1 cellular context compared by ENCODE assay signal in genomic region chr5:143037708-143038107, GRCh38.
TF ChIP-seq lines count a peak whose summit lies in the region.

No MANE protein-coding gene starts in this region.

TF ChIP-seq in endothelial cell of umbilical vein, 7 proteins besides CTCF, POLR2A, EP300 and RAD21:
- TF ChIP-seq, protein P1, sequence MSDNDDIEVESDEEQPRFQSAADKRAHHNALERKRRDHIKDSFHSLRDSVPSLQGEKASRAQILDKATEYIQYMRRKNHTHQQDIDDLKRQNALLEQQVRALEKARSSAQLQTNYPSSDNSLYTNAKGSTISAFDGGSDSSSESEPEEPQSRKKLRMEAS (IDR thresholded peaks at IDR 0.05; ENCODE audit: insufficient read depth, insufficient read length): no peak
- TF ChIP-seq JUN (IDR thresholded peaks at IDR 0.05; ENCODE audit: borderline replicate concordance, insufficient read depth, insufficient read length, low read depth) (no peak), POLR2AphosphoS5 (IDR thresholded peaks at IDR 0.05; ENCODE audit: insufficient read depth, low read depth, low read length) (no peak), FOS (IDR thresholded peaks at IDR 0.05; ENCODE audit: borderline replicate concordance, insufficient read depth, low read length) (no peak), GATA2 (IDR thresholded peaks at IDR 0.05; ENCODE audit: insufficient read depth, insufficient read length, low read depth, low read length) (no peak), MYC (IDR thresholded peaks at IDR 0.05; ENCODE audit: low read depth, low read length) (no peak)
